Comparison of ENCODE assay signal across 8 cellular contexts in the genomic region with DNA sequence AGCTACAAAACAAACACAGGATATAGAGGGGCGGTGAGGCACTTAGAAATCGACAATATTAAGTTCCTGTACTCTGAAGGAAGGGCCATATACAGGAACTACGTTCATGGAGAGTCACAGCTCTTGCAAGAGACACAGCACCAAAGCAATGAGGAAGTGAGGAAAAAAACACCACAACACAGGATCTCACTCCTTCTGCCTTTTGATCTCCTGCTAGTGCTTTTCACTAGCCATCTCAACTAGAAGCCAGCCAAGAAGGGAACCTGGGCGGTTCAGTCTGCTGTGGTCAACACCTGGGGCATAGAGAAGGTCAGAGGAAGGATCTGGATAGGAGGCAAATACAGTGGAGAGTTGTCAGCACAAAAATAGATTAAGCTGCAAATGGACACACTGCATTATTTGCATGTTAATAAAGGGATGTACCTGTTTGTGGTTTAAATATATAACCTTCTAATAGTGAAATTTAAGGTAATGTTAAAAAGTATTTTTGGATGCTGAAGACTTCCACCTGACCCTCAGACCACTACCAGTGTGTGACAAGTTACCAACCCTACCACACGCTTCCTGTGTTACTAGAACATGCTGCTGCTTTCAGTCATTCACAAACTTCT.
DNase-seq lines count a peak whose midpoint lies in the region; ATAC-seq and TF ChIP-seq lines count a peak whose summit lies in the region.

No MANE protein-coding gene starts in this region.

- H3K36me3 ChIP-seq in MM.1S (replicated peaks; ENCODE audit: insufficient read depth, low read length) (no peaks in the 10 kb centered on the region), HAP-1 (replicated peaks) (no peaks in the 10 kb centered on the region)

- no peaks in the 10 kb centered on the region for H3K27me3 Mint-ChIP-seq in activated naive CD8-positive, alpha-beta T cell
- no peaks in the 10 kb centered on the region for H3K27me3 Mint-ChIP-seq in nephron progenitor cell (ENCODE audit: low read depth, poor library complexity)

- peak overlapping the region; percentile 92 for H3K27ac Mint-ChIP-seq in activated naive CD8-positive, alpha-beta T cell
- H3K27ac Mint-ChIP-seq in nephron progenitor cell, result no peak overlapping the region

- in situ Hi-C loops in HAP-1 (cut with MboI; ENCODE audit: low sequenced_read_pairs), result no loop called here

- peak; percentile 69 for DNase-seq in MM.1S
- no peak for DNase-seq in HAP-1 (ENCODE audit: low spot score in 2 of 2)
- no peak for DNase-seq in NCI-H2029 (lab: John Stamatoyannopoulos, UW)
- no peak for DNase-seq in NCI-H69 (lab: John Stamatoyannopoulos, UW)
- no peak for DNase-seq in nephron progenitor cell

- H2AFZ ChIP-seq in MM.1S (ENCODE audit: low read length), result no peak overlapping the region

- H3K9me2 ChIP-seq in MM.1S (replicated peaks; ENCODE audit: insufficient read depth, low read length), result no peaks in the 10 kb centered on the region

- H3K4me2 ChIP-seq in MM.1S (ENCODE audit: low read depth, low read length), result peak overlapping the region; percentile 36

- peaks cover 9% of the 10 kb centered on the region; the same call in 1 of the 2 replicates for H3F3A ChIP-seq in MM.1S (ENCODE audit: insufficient read depth, low read length)

- peaks cover 30% of the 10 kb centered on the region for H3K4me1 Mint-ChIP-seq in activated naive CD8-positive, alpha-beta T cell (ENCODE audit: low read depth)
- no peaks in the 10 kb centered on the region for H3K4me1 Mint-ChIP-seq in nephron progenitor cell

- H3K9ac ChIP-seq in MM.1S (ENCODE audit: low read length), result no peak overlapping the region

- H3K9me3 ChIP-seq in MM.1S (replicated peaks; ENCODE audit: insufficient read depth, low read length) (no peaks in the 10 kb centered on the region), HAP-1 (no peaks in the 10 kb centered on the region)

- ATAC-seq in GM18520 (IDR thresholded peaks at IDR 0.05; ENCODE audit: unreplicated experiment) (peak; percentile 82), GM21786 (IDR thresholded peaks at IDR 0.05; ENCODE audit: unreplicated experiment) (peak; percentile 84)

- H3K27ac ChIP-seq in MM.1S (ENCODE audit: low read length), result peak overlapping the region; percentile 39; the same call in 1 of the 2 replicates

- no peaks in the 10 kb centered on the region for H4K20me1 ChIP-seq in MM.1S (ENCODE audit: insufficient read depth, low read length)

- peaks cover 14% of the 10 kb centered on the region for H3K4me1 ChIP-seq in MM.1S (ENCODE audit: low read length)
- H3K4me1 ChIP-seq in HAP-1, result no peaks in the 10 kb centered on the region

- H3K9me3 Mint-ChIP-seq in activated naive CD8-positive, alpha-beta T cell (ENCODE audit: low read depth), result peaks cover under 1% of the 10 kb centered on the region
- peaks cover under 1% of the 10 kb centered on the region for H3K9me3 Mint-ChIP-seq in nephron progenitor cell

- no peak for TF ChIP-seq CTCF in MM.1S (IDR thresholded peaks at IDR 0.05; ENCODE audit: low read length)
- TF ChIP-seq CTCF in nephron progenitor cell (IDR thresholded peaks at IDR 0.05), result no peak

- H3K79me2 ChIP-seq in MM.1S (ENCODE audit: low read length), result no peaks in the 10 kb centered on the region

- peak overlapping the region; percentile 60 for H3K4me3 Mint-ChIP-seq in activated naive CD8-positive, alpha-beta T cell
- H3K4me3 Mint-ChIP-seq in nephron progenitor cell, result no peak overlapping the region

- H3K4me3 ChIP-seq in MM.1S (ENCODE audit: low read length), result no peak overlapping the region
- H3K4me3 ChIP-seq in HAP-1, result no peak overlapping the region

- no peaks in the 10 kb centered on the region for H3K36me3 Mint-ChIP-seq in activated naive CD8-positive, alpha-beta T cell
- H3K36me3 Mint-ChIP-seq in nephron progenitor cell (ENCODE audit: low read depth), result no peaks in the 10 kb centered on the region

- H3K27me3 ChIP-seq in MM.1S (replicated peaks; ENCODE audit: insufficient read depth, low read length) (no peaks in the 10 kb centered on the region), HAP-1 (ENCODE audit: low read depth) (no peaks in the 10 kb centered on the region; the same call in 1 of the 2 replicates)
